In the genomic region with DNA sequence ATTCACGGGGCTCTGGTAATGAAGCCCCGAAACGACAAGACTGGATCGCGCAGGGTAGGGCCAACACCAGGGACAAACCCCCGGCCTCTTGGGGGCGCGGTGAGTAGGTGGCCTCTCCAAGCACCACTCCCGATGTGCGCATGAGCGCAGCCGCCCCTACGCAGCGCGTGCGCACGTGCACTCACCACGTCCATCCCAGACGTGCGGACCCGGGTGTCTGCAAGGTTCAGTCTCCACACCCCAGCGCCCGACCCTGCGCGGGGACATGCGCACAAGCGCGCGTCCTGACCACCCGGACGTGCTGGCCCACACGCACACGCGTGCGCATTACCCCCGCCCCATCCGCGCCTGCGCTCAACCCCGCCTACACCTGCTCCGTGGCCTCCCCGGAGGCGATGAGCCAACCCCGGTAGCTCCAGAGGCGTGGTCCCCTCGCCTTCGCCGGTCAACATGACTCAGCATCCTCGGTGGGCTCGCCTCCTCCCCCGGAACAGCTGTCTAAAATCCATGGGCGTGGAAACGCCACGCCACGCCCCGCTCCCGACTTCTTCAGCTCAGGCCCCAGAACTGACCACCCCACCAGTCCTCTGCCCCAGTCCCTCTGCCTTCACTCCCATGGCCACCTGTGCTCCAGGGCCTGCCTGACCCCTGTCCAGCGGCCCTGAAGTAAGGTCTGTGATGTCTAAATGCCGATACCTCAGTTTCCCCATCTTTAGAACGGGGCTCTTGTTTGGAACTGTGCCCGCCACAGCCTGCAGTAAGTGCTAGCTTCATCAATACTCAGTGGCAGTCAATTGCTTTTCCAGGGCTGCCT, we compare ENCODE assay signal across 1 cellular context.
A peak's percentile ranks its signal among the peaks of the same experiment; 100 is the strongest.
TF ChIP-seq lines count a peak whose summit lies in the region.

No MANE protein-coding gene starts in this region.

TF ChIP-seq in H1, 55 proteins besides CTCF, POLR2A, EP300 and RAD21:
- no peak for TF ChIP-seq BCL11A (IDR thresholded peaks at IDR 0.05; ENCODE audit: low read depth in 2 of 2, low read length in 2 of 2)
- TF ChIP-seq, protein P1, sequence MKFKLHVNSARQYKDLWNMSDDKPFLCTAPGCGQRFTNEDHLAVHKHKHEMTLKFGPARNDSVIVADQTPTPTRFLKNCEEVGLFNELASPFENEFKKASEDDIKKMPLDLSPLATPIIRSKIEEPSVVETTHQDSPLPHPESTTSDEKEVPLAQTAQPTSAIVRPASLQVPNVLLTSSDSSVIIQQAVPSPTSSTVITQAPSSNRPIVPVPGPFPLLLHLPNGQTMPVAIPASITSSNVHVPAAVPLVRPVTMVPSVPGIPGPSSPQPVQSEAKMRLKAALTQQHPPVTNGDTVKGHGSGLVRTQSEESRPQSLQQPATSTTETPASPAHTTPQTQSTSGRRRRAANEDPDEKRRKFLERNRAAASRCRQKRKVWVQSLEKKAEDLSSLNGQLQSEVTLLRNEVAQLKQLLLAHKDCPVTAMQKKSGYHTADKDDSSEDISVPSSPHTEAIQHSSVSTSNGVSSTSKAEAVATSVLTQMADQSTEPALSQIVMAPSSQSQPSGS (IDR thresholded peaks at IDR 0.05; ENCODE audit: low read length) = no peak
- TF ChIP-seq SRF (IDR thresholded peaks at IDR 0.05; ENCODE audit: low read depth, low read length) = no peak
- TF ChIP-seq SAP30 (IDR thresholded peaks at IDR 0.05; ENCODE audit: insufficient read depth, insufficient replicate concordance, low read length) = no peak
- TF ChIP-seq KDM4A (IDR thresholded peaks at IDR 0.05; ENCODE audit: low read depth, low read length, severe bottlenecking) = peak; percentile 71
- peak; percentile 82 for TF ChIP-seq POLR2AphosphoS5 (IDR thresholded peaks at IDR 0.05; ENCODE audit: low read depth, low read length)
- TF ChIP-seq, protein P2, sequence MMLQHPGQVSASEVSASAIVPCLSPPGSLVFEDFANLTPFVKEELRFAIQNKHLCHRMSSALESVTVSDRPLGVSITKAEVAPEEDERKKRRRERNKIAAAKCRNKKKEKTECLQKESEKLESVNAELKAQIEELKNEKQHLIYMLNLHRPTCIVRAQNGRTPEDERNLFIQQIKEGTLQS (IDR thresholded peaks at IDR 0.05; ENCODE audit: insufficient read depth, low read depth, low read length) = no peak; the same call in 1 of the 2 replicates
- peak; percentile 56; the same call in 1 of the 2 replicates for TF ChIP-seq TBP (IDR thresholded peaks at IDR 0.05; ENCODE audit: low read depth, low read length)
- TF ChIP-seq CHD2 (IDR thresholded peaks at IDR 0.05; ENCODE audit: low read length) = no peak; the same call in 1 of the 2 replicates
- no peak for TF ChIP-seq JUN (IDR thresholded peaks at IDR 0.05; ENCODE audit: low read depth, low read length)
- TF ChIP-seq TAF7 (optimal IDR thresholded peaks at IDR 0.05; ENCODE audit: borderline replicate concordance, low read depth, low read length) = no peak
- peak; percentile 52; the same call in 1 of the 2 replicates for TF ChIP-seq SUZ12 (IDR thresholded peaks at IDR 0.05; ENCODE audit: low read length)
- peak; percentile 19 for TF ChIP-seq ASH2L (IDR thresholded peaks at IDR 0.05; ENCODE audit: low read length)
- TF ChIP-seq RNF2 (IDR thresholded peaks at IDR 0.05; ENCODE audit: borderline replicate concordance, low read depth, low read length, missing control alignments, poor library complexity, severe bottlenecking) = no peak
- TF ChIP-seq CEBPB (IDR thresholded peaks at IDR 0.05; ENCODE audit: low read depth, low read length) = peak; percentile 3; the same call in 1 of the 2 replicates
- TF ChIP-seq FOSL1 (IDR thresholded peaks at IDR 0.05; ENCODE audit: insufficient read depth, low read depth, low read length) = no peak
- TF ChIP-seq GABPA (IDR thresholded peaks at IDR 0.05; ENCODE audit: borderline replicate concordance, insufficient read depth, low read length) = no peak
- TF ChIP-seq BACH1 (IDR thresholded peaks at IDR 0.05; ENCODE audit: low read length) = peak; percentile 98
- TF ChIP-seq, protein P3, sequence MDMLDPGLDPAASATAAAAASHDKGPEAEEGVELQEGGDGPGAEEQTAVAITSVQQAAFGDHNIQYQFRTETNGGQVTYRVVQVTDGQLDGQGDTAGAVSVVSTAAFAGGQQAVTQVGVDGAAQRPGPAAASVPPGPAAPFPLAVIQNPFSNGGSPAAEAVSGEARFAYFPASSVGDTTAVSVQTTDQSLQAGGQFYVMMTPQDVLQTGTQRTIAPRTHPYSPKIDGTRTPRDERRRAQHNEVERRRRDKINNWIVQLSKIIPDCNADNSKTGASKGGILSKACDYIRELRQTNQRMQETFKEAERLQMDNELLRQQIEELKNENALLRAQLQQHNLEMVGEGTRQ (IDR thresholded peaks at IDR 0.05; ENCODE audit: low read length) = no peak; the same call in 1 of the 2 replicates
- TF ChIP-seq RFX5 (IDR thresholded peaks at IDR 0.05; ENCODE audit: borderline replicate concordance, low read depth, low read length) = no peak
- TF ChIP-seq RXRA (IDR thresholded peaks at IDR 0.05; ENCODE audit: insufficient read depth, low read depth, low read length) = no peak
- no peak for TF ChIP-seq ZNF274 (IDR thresholded peaks at IDR 0.05; ENCODE audit: borderline replicate concordance, extremely low read depth, low read length)
- TF ChIP-seq CHD1 (IDR thresholded peaks at IDR 0.05; ENCODE audit: low read depth, low read length) = no peak
- peak; percentile 90 to 98; a peak in 2 of 4 replicates for TF ChIP-seq HDAC2 (IDR thresholded peaks at IDR 0.05; ENCODE audit: borderline replicate concordance in 1 of 2, low read depth in 2 of 2, low read length in 2 of 2)
- TF ChIP-seq RBBP5 (IDR thresholded peaks at IDR 0.05; ENCODE audit: borderline replicate concordance, low read depth, low read length) = 0 out of 2 replicates have a peak, but pooled peaks have one; percentile 20
- peak; percentile 92 for TF ChIP-seq MAFK (IDR thresholded peaks at IDR 0.05; ENCODE audit: low read depth, low read length)
- TF ChIP-seq GTF2F1 (IDR thresholded peaks at IDR 0.05; ENCODE audit: borderline replicate concordance, low read depth, low read length) = no peak
- no peak for TF ChIP-seq TEAD4 (IDR thresholded peaks at IDR 0.05; ENCODE audit: low read depth, low read length)
- peak; percentile 17; the same call in 1 of the 2 replicates for TF ChIP-seq SP4 (IDR thresholded peaks at IDR 0.05; ENCODE audit: low read length)
- peak; percentile 95 for TF ChIP-seq MAX (IDR thresholded peaks at IDR 0.05)
- TF ChIP-seq TCF12 (IDR thresholded peaks at IDR 0.05; ENCODE audit: low read depth, low read length) = no peak
- peak; percentile 56; the same call in 1 of the 2 replicates for TF ChIP-seq CREB1 (IDR thresholded peaks at IDR 0.05)
- no peak for TF ChIP-seq KDM5A (IDR thresholded peaks at IDR 0.05; ENCODE audit: low read length)
- TF ChIP-seq PHF8 (conservative IDR thresholded peaks at IDR 0.05; ENCODE audit: low read depth, low read length) = peak; percentile 75
- peak; percentile 63 for TF ChIP-seq TAF1 (IDR thresholded peaks at IDR 0.05; ENCODE audit: low read depth, low read length)
- TF ChIP-seq HDAC6 (IDR thresholded peaks at IDR 0.05; ENCODE audit: low read depth, low read length) = no peak
- TF ChIP-seq SIN3A (conservative IDR thresholded peaks at IDR 0.05 in 1 of 2, IDR thresholded peaks at IDR 0.05 in 1 of 2; ENCODE audit: low read depth in 1 of 2, low read length in 2 of 2) = peak in 1 of 2 experiments; percentile 44; a peak in 2 of 4 replicates
- TF ChIP-seq POU5F1 (IDR thresholded peaks at IDR 0.05; ENCODE audit: low read depth, low read length) = no peak
- no peak for TF ChIP-seq EZH2 (IDR thresholded peaks at IDR 0.05; ENCODE audit: low read depth, low read length, severe bottlenecking)
- no peak for TF ChIP-seq BRCA1 (IDR thresholded peaks at IDR 0.05; ENCODE audit: low read depth, low read length)
- peak; percentile 90 for TF ChIP-seq NRF1 (IDR thresholded peaks at IDR 0.05; ENCODE audit: low read depth, low read length)
- no peak for TF ChIP-seq JUND (IDR thresholded peaks at IDR 0.05; ENCODE audit: low read length)
- TF ChIP-seq YY1 (IDR thresholded peaks at IDR 0.05; ENCODE audit: low read depth, low read length) = no peak
- TF ChIP-seq CTBP2 (IDR thresholded peaks at IDR 0.05; ENCODE audit: borderline replicate concordance, insufficient read depth, insufficient read length, low read length) = no peak
- TF ChIP-seq KDM1A (IDR thresholded peaks at IDR 0.05; ENCODE audit: borderline replicate concordance, low read length) = no peak
- no peak for TF ChIP-seq CBX8 (IDR thresholded peaks at IDR 0.05; ENCODE audit: borderline replicate concordance, low read depth, low read length)
- no peak for TF ChIP-seq CBX5 (IDR thresholded peaks at IDR 0.05; ENCODE audit: low read depth, low read length)
- no peak for TF ChIP-seq EGR1 (IDR thresholded peaks at IDR 0.05; ENCODE audit: borderline replicate concordance, low read depth, low read length)
- TF ChIP-seq, protein P4, sequence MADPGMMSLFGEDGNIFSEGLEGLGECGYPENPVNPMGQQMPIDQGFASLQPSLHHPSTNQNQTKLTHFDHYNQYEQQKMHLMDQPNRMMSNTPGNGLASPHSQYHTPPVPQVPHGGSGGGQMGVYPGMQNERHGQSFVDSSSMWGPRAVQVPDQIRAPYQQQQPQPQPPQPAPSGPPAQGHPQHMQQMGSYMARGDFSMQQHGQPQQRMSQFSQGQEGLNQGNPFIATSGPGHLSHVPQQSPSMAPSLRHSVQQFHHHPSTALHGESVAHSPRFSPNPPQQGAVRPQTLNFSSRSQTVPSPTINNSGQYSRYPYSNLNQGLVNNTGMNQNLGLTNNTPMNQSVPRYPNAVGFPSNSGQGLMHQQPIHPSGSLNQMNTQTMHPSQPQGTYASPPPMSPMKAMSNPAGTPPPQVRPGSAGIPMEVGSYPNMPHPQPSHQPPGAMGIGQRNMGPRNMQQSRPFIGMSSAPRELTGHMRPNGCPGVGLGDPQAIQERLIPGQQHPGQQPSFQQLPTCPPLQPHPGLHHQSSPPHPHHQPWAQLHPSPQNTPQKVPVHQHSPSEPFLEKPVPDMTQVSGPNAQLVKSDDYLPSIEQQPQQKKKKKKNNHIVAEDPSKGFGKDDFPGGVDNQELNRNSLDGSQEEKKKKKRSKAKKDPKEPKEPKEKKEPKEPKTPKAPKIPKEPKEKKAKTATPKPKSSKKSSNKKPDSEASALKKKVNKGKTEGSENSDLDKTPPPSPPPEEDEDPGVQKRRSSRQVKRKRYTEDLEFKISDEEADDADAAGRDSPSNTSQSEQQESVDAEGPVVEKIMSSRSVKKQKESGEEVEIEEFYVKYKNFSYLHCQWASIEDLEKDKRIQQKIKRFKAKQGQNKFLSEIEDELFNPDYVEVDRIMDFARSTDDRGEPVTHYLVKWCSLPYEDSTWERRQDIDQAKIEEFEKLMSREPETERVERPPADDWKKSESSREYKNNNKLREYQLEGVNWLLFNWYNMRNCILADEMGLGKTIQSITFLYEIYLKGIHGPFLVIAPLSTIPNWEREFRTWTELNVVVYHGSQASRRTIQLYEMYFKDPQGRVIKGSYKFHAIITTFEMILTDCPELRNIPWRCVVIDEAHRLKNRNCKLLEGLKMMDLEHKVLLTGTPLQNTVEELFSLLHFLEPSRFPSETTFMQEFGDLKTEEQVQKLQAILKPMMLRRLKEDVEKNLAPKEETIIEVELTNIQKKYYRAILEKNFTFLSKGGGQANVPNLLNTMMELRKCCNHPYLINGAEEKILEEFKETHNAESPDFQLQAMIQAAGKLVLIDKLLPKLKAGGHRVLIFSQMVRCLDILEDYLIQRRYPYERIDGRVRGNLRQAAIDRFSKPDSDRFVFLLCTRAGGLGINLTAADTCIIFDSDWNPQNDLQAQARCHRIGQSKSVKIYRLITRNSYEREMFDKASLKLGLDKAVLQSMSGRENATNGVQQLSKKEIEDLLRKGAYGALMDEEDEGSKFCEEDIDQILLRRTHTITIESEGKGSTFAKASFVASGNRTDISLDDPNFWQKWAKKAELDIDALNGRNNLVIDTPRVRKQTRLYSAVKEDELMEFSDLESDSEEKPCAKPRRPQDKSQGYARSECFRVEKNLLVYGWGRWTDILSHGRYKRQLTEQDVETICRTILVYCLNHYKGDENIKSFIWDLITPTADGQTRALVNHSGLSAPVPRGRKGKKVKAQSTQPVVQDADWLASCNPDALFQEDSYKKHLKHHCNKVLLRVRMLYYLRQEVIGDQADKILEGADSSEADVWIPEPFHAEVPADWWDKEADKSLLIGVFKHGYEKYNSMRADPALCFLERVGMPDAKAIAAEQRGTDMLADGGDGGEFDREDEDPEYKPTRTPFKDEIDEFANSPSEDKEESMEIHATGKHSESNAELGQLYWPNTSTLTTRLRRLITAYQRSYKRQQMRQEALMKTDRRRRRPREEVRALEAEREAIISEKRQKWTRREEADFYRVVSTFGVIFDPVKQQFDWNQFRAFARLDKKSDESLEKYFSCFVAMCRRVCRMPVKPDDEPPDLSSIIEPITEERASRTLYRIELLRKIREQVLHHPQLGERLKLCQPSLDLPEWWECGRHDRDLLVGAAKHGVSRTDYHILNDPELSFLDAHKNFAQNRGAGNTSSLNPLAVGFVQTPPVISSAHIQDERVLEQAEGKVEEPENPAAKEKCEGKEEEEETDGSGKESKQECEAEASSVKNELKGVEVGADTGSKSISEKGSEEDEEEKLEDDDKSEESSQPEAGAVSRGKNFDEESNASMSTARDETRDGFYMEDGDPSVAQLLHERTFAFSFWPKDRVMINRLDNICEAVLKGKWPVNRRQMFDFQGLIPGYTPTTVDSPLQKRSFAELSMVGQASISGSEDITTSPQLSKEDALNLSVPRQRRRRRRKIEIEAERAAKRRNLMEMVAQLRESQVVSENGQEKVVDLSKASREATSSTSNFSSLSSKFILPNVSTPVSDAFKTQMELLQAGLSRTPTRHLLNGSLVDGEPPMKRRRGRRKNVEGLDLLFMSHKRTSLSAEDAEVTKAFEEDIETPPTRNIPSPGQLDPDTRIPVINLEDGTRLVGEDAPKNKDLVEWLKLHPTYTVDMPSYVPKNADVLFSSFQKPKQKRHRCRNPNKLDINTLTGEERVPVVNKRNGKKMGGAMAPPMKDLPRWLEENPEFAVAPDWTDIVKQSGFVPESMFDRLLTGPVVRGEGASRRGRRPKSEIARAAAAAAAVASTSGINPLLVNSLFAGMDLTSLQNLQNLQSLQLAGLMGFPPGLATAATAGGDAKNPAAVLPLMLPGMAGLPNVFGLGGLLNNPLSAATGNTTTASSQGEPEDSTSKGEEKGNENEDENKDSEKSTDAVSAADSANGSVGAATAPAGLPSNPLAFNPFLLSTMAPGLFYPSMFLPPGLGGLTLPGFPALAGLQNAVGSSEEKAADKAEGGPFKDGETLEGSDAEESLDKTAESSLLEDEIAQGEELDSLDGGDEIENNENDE (IDR thresholded peaks at IDR 0.05; ENCODE audit: insufficient replicate concordance, low read length) = no peak
- peak; percentile 78; the same call in 1 of the 2 replicates for TF ChIP-seq E2F6 (IDR thresholded peaks at IDR 0.05)
- no peak for TF ChIP-seq SIRT6 (IDR thresholded peaks at IDR 0.05; ENCODE audit: low read length)
- no peak for TF ChIP-seq SP2 (IDR thresholded peaks at IDR 0.05; ENCODE audit: low read length)
- no peak for TF ChIP-seq SP1 (IDR thresholded peaks at IDR 0.05; ENCODE audit: low read depth, low read length)
- TF ChIP-seq NANOG (IDR thresholded peaks at IDR 0.05; ENCODE audit: insufficient read depth, low read depth, low read length, poor library complexity, severe bottlenecking) = no peak
- no peak for TF ChIP-seq SIX5 (IDR thresholded peaks at IDR 0.05; ENCODE audit: low read depth, low read length)
TF ChIP-seq in H1: peak in this region for 18.
